ENCODE assay signal across 17 cellular contexts in the genomic region with DNA sequence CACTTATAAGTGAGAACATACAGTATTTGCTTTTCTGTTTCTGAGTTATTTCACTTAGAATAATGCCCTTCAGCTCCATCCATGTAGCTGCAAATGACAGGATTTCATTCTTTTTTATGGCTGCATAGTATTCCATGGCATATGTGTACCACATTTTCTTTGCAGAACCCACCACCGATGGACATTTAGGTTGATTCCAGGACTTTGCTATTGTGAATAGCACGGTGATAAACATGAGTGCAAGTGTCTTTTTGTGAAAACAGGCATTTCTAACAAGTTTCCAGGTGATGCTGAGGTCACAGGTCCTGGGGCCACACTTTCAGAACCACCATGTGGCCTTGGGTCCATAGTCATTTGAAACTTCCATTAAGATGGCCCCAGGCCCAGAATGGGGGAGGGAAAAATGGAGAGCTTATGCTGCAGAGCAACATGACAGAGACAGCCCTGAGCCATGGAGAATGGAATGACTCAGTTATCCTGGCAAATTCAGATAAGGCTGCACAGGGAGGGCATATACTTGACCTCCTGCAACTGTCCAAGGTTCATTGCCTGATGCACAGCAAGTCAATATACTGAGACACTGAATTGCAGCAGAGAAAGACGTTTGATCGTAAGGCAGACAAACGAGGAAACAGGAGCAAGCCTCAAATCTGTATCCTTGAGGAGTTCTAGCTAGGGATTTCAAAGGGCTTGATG.
DNase-seq lines count a peak whose midpoint lies in the region; FAIRE-seq and TF ChIP-seq lines count a peak whose summit lies in the region.
"Had no signal": no experiment of that assay in that cellular context is flagged by ENCODE, and none has a peak within 500 bp of the region (broad histone marks: within the 10 kb centered on the region; RNA-seq: fewer than 3 reads in every experiment).

No MANE protein-coding gene starts in this region.

- H4K8ac ChIP-seq in H1 (ENCODE audit: extremely low read depth, insufficient read depth, low read length): no peak overlapping the region

- H3K4me3 ChIP-seq in HUES6 (ENCODE audit: low read depth, low read length) (no peak overlapping the region), H1 (ENCODE audit: extremely low read depth in 1 of 4, insufficient read depth in 2 of 4, low read depth in 3 of 4, low read length in 4 of 4) (no peak overlapping the region; a peak in 1 of 8 replicates), iPS-18a (ENCODE audit: low read length) (no peak overlapping the region), ovary (no peak overlapping the region), spleen (no peak overlapping the region)
- H3K4me3 ChIP-seq: GM12878 had no signal

- peak overlapping the region; percentile 1 to 62; a peak in 2 of 4 replicates for H3K4me2 ChIP-seq in H1 (ENCODE audit: insufficient read depth in 1 of 2, low read depth in 2 of 2, low read length in 2 of 2)

- H2BK5ac ChIP-seq in H1 (ENCODE audit: low read depth, low read length): peak overlapping the region; percentile 87; the same call in 1 of the 2 replicates

- H3K27ac ChIP-seq in HUES6 (ENCODE audit: low read depth, low read length) (peak overlapping the region; percentile 27; the same call in 1 of the 2 replicates), H1 (ENCODE audit: low read depth, low read length) (no peak overlapping the region; the same call in 1 of the 2 replicates), iPS-18a (ENCODE audit: low read length) (peak overlapping the region; percentile 25), ovary (no peak overlapping the region), spleen (no peak overlapping the region)
- H3K27ac ChIP-seq: HL-60 had no signal

- H3K27me3 Mint-ChIP-seq in type B pancreatic cell: peaks cover 25% of the 10 kb centered on the region

- TF ChIP-seq POLR2A in H1 (IDR thresholded peaks at IDR 0.05; ENCODE audit: control extremely low read depth in 1 of 2, low read depth in 2 of 2, low read length in 2 of 2) (no peak), ovary (IDR thresholded peaks at IDR 0.05) (no peak), spleen (IDR thresholded peaks at IDR 0.05) (no peak)

- 54% methylated on average over 5 of the region's 5 CpGs; no CpG with 5 or more reads in 1 of the 2 experiments for WGBS in H1 (ENCODE audit: extremely low coverage in 1 of 2, insufficient coverage in 1 of 2, insufficient read length in 1 of 2, insufficient replicate concordance in 2 of 2, low coverage in 1 of 2, low lambda C conversion rate in 2 of 2, missing lambda C conversion rate in 1 of 2), 2 experiments
- 70 to 76% (median 76%) methylated on average over 5 of the region's 5 CpGs for WGBS in ovary, 3 donors
- WGBS in spleen, 5 donors: 64 to 78% (median 71%) methylated on average over 5 of the region's 5 CpGs

- POLR2A ChIA-PET in H1 (lab: Charles Lee; ENCODE audit: partially characterized antibody): interaction anchor here (0.6 to 2.7 kb wide), 5 partner anchors 10 to 248 kb away, joined by 3 to 24 read pairs (median 3); no protein-coding TSS in a partner anchor

- H3K36me3 ChIP-seq in HUES6 (ENCODE audit: control insufficient read depth, insufficient read depth, low read length) (no peaks in the 10 kb centered on the region), H1 (ENCODE audit: control insufficient read depth in 2 of 4, insufficient read depth in 4 of 4, low read length in 3 of 4) (no peaks in the 10 kb centered on the region), iPS-18a (ENCODE audit: control insufficient read depth, low read depth, low read length) (no peaks in the 10 kb centered on the region), ovary (no peaks in the 10 kb centered on the region), spleen (no peaks in the 10 kb centered on the region)

- TF ChIP-seq EP300 in H1 (IDR thresholded peaks at IDR 0.05; ENCODE audit: borderline replicate concordance in 1 of 2, low read depth in 2 of 2, low read length in 2 of 2) (no peak), ovary (IDR thresholded peaks at IDR 0.05) (no peak)

- no peaks in the 10 kb centered on the region; the same call in 1 of the 2 replicates for H3K23me2 ChIP-seq in H1 (ENCODE audit: low read depth, low read length)

- no peak overlapping the region for H3K4me3 Mint-ChIP-seq in type B pancreatic cell
- H3K4me3 Mint-ChIP-seq: B cell; CD4-positive, alpha-beta T cell had no signal

- no peak for TF ChIP-seq RAD21 in H1 (IDR thresholded peaks at IDR 0.05 in 1 of 2, conservative IDR thresholded peaks at IDR 0.05 in 1 of 2; ENCODE audit: low read depth in 2 of 2, low read length in 2 of 2)

- no peak for DNase-seq in H1 (ENCODE audit: low read depth in 1 of 2, low spot score in 2 of 2)
- no peak for DNase-seq in type B pancreatic cell (ENCODE audit: extremely low spot score, unreplicated experiment)
- no peak for DNase-seq in activated naive CD4-positive, alpha-beta T cell (lab: John Stamatoyannopoulos, UW)
- DNase-seq in ovary: no peak
- DNase-seq in spleen: no peak
- DNase-seq: C1 segment of cervical spinal cord; Calu3; CD4-positive, alpha-beta T cell; DMS 273 treated with DMSO at 0.1 percent for 48 hours had no signal

- H3K56ac ChIP-seq in H1 (replicated peaks; ENCODE audit: insufficient read length, low read depth, low read length): peak overlapping the region; percentile 51

- intact Hi-C loops in ovary (cut with DNase I): no loop called here
- intact Hi-C loops in spleen (cut with DNase I; ENCODE audit: low total_unique reads): no loop called here

- H2BK20ac ChIP-seq in H1 (ENCODE audit: low read length): peak overlapping the region; percentile 98

- peak overlapping the region; percentile 70 for H2BK12ac ChIP-seq in H1 (ENCODE audit: low read depth, low read length)

- H2AFZ ChIP-seq in H1 (ENCODE audit: low read length): no peak overlapping the region

- no peaks in the 10 kb centered on the region for H4K20me1 ChIP-seq in H1 (replicated peaks in 1 of 2; ENCODE audit: control insufficient read depth in 1 of 2, insufficient read depth in 2 of 2, low read length in 2 of 2)

- peak overlapping the region; percentile 35 for H4K91ac ChIP-seq in H1 (replicated peaks; ENCODE audit: insufficient read length, low read length)

- no peak for FAIRE-seq in H1 (lab: Jason Lieb, UNC)
- FAIRE-seq: A204.1, GM12878, GM18507, HepG2 had no signal

- peak overlapping the region; percentile 92 for H3K4ac ChIP-seq in H1 (replicated peaks; ENCODE audit: insufficient read length, low read depth, low read length)

- H3K14ac ChIP-seq in H1 (ENCODE audit: insufficient read length): peak overlapping the region; percentile 8

- peak overlapping the region; percentile 58; the same call in 1 of the 2 replicates for H2AK5ac ChIP-seq in H1 (ENCODE audit: low read depth, low read length)

- peaks cover 9% of the 10 kb centered on the region for H3K9me3 Mint-ChIP-seq in type B pancreatic cell

- no peaks in the 10 kb centered on the region for H3K79me2 ChIP-seq in H1 (ENCODE audit: control insufficient read depth in 1 of 2, insufficient read depth in 2 of 2, low read length in 2 of 2)

- H3K4me1 ChIP-seq in HUES6 (ENCODE audit: control insufficient read depth, insufficient read depth, low read length): peaks cover 24% of the 10 kb centered on the region
- peaks cover 3 to 17% (median 8%) of the 10 kb centered on the region in 4 experiments; a peak in 5 of 7 replicates for H3K4me1 ChIP-seq in H1 (replicated peaks in 1 of 4; ENCODE audit: control insufficient read depth in 3 of 4, insufficient read depth in 4 of 4, low read length in 3 of 4)
- H3K4me1 ChIP-seq in iPS-18a (ENCODE audit: control insufficient read depth, low read depth, low read length): peaks cover 30% of the 10 kb centered on the region
- H3K4me1 ChIP-seq in ovary (ENCODE audit: insufficient read depth): no peaks in the 10 kb centered on the region
- no peaks in the 10 kb centered on the region for H3K4me1 ChIP-seq in spleen

- peak overlapping the region; percentile 22 for H3K27ac Mint-ChIP-seq in type B pancreatic cell
- H3K27ac Mint-ChIP-seq: B cell; CD4-positive, alpha-beta T cell had no signal

- H3K27me3 ChIP-seq in HUES6 (ENCODE audit: control insufficient read depth, insufficient read depth, low read length): no peaks in the 10 kb centered on the region
- H3K27me3 ChIP-seq in H1 (replicated peaks in 1 of 4; ENCODE audit: control insufficient read depth in 3 of 4, extremely low read depth in 1 of 4, insufficient read depth in 3 of 4, low read length in 3 of 4): no peaks in the 10 kb centered on the region
- no peaks in the 10 kb centered on the region for H3K27me3 ChIP-seq in iPS-18a (ENCODE audit: control insufficient read depth, insufficient read depth, low read length)
- no peaks in the 10 kb centered on the region for H3K27me3 ChIP-seq in ovary
- no peaks in the 10 kb centered on the region for H3K27me3 ChIP-seq in spleen (replicated peaks in 1 of 7)

- H3K18ac ChIP-seq in H1 (ENCODE audit: extremely low read depth, low read length): peak overlapping the region; percentile 72

- no peak for TF ChIP-seq CTCF in H1 (IDR thresholded peaks at IDR 0.05; ENCODE audit: control extremely low read depth in 1 of 3, insufficient read depth in 1 of 3, low read depth in 1 of 3, low read length in 3 of 3)
- no peak for TF ChIP-seq CTCF in type B pancreatic cell (conservative IDR thresholded peaks at IDR 0.05)
- TF ChIP-seq CTCF in ovary (IDR thresholded peaks at IDR 0.05): no peak
- no peak for TF ChIP-seq CTCF in spleen (IDR thresholded peaks at IDR 0.05 in 8 of 11, conservative IDR thresholded peaks at IDR 0.05 in 3 of 11)

- peak overlapping the region; percentile 63 for H4K5ac ChIP-seq in H1 (ENCODE audit: insufficient read length, low read depth, low read length)

- H3K9ac ChIP-seq in HUES6 (ENCODE audit: low read length): peak overlapping the region; percentile 9
- H3K9ac ChIP-seq in H1 (replicated peaks in 1 of 4; ENCODE audit: extremely low read depth in 1 of 4, low read depth in 3 of 4, low read length in 3 of 4): no peak overlapping the region
- H3K9ac ChIP-seq in iPS-18a (ENCODE audit: low read length): no peak overlapping the region

- H3K79me1 ChIP-seq in H1 (ENCODE audit: low read depth, low read length): no peaks in the 10 kb centered on the region

- H3K23ac ChIP-seq in H1 (ENCODE audit: insufficient read length): peak overlapping the region; percentile 59

- H3K4me1 Mint-ChIP-seq in type B pancreatic cell (ENCODE audit: unreplicated experiment): no peaks in the 10 kb centered on the region
- H3K4me1 Mint-ChIP-seq: B cell had no signal

- peak overlapping the region; percentile 72 for H2BK120ac ChIP-seq in H1 (replicated peaks; ENCODE audit: low read depth, low read length)

- H3K9me3 ChIP-seq in HUES6 (ENCODE audit: control insufficient read depth, insufficient read depth, low read depth, low read length): peaks cover 15% of the 10 kb centered on the region
- peaks cover 0 to 9% of the 10 kb centered on the region in 2 experiments; a peak in 3 of 4 replicates for H3K9me3 ChIP-seq in H1 (ENCODE audit: insufficient read depth in 2 of 2, low read depth in 1 of 2, low read length in 1 of 2)
- H3K9me3 ChIP-seq in iPS-18a (ENCODE audit: control insufficient read depth, low read depth, low read length): no peaks in the 10 kb centered on the region
- H3K9me3 ChIP-seq in ovary: no peaks in the 10 kb centered on the region
- H3K9me3 ChIP-seq in spleen: peaks cover 0 to 47% (median 7%) of the 10 kb centered on the region in 8 donors

- CTCF ChIA-PET in H1 (lab: Charles Lee; ENCODE audit: partially characterized antibody): interaction anchor here (0.6 to 1.3 kb wide), 3 partner anchors 18 to 26 kb away, joined by 3 to 5 read pairs (median 4); no protein-coding TSS in a partner anchor

- H3K36me3 Mint-ChIP-seq in type B pancreatic cell: no peaks in the 10 kb centered on the region

- no peak overlapping the region for H2BK15ac ChIP-seq in H1 (ENCODE audit: low read length)

Comparison
In these comparisons a context has a peak if more than half of its experiments do, and no peak if none do; other contexts are left out.
1. H3K27ac ChIP-seq: peak in HUES6 (single experiment) and iPS-18a (single experiment); none in H1 (single experiment), ovary (0 of 2) and spleen (0 of 8).